Comparison of ENCODE assay signal across 10 cellular contexts in genomic region chrX:136130931-136131843, GRCh38. TPM values are rescaled to one million over a fixed set of nuclear protein-coding genes. Genes with fewer than 3 reads are reported as not detected.
DNase-seq lines count a peak whose midpoint lies in the region; ATAC-seq, FAIRE-seq and TF ChIP-seq lines count a peak whose summit lies in the region.
"Had no signal": no experiment of that assay in that cellular context is flagged by ENCODE, and none has a peak within 500 bp of the region (broad histone marks: within the 10 kb centered on the region; RNA-seq: fewer than 3 reads in every experiment).

No MANE protein-coding gene starts in this region.

- H3K79me2 ChIP-seq in endothelial cell of umbilical vein (ENCODE audit: control insufficient read depth, insufficient read depth, low read length): no peaks in the 10 kb centered on the region

- FAIRE-seq in endothelial cell of umbilical vein (lab: Jason Lieb, UNC): no peak

- 68 to 84% (median 78%) methylated on average over 6 of the region's 6 CpGs for WGBS in stomach, 5 donors

- H3K9me3 ChIP-seq in SJSA1 (replicated peaks): no peaks in the 10 kb centered on the region
- no peaks in the 10 kb centered on the region for H3K9me3 ChIP-seq in endothelial cell of umbilical vein (replicated peaks; ENCODE audit: control insufficient read depth, insufficient read depth, low read length)
- no peaks in the 10 kb centered on the region for H3K9me3 ChIP-seq in CD4-positive, alpha-beta T cell (ENCODE audit: control insufficient read depth, low read length)
- H3K9me3 ChIP-seq in stomach: peaks cover 0 to 6% (median 0%) of the 10 kb centered on the region in 4 donors
- H3K9me3 ChIP-seq: lower lobe of right lung had no signal

- H3K27ac ChIP-seq in SJSA1 (peak overlapping the region; percentile 79), endothelial cell of umbilical vein (ENCODE audit: insufficient read depth, low read depth, low read length) (peak overlapping the region; percentile 38), stomach (no peak overlapping the region)
- H3K27ac ChIP-seq in CD4-positive, alpha-beta T cell (ENCODE audit: low read depth, low read length): no peak overlapping the region
- H3K27ac ChIP-seq: cardiac muscle cell, lower lobe of right lung had no signal

- no peak for DNase-seq in activated CD8-positive, alpha-beta memory T cell treated with anti-CD3 and anti-CD28 coated beads, Interleukin-2, amount 10 ng/mL, durations not matched to agents 7 days and 5 days
- no peak for DNase-seq in activated CD8-positive, alpha-beta memory T cell treated with anti-CD3 and anti-CD28 coated beads, Interleukin-2, amount 50 U/mL, for 48 hours
- DNase-seq in SJSA1 (ENCODE audit: low read depth in 1 of 2, low spot score in 2 of 2) (peak; percentile 48 to 65), endothelial cell of umbilical vein (ENCODE audit: low read depth, low spot score) (peak; percentile 7), stomach (no peak)
- peak; percentile 8 for DNase-seq in stimulated activated naive CD8-positive, alpha-beta T cell treated with anti-CD3 and anti-CD28 coated beads, Interleukin-15, Interleukin-2, amounts not matched to agents 100 U/mL and 50 U/mL, for 24 hours
- DNase-seq in CD4-positive, alpha-beta T cell: no peak
- DNase-seq: lower lobe of right lung had no signal

- H3K36me3 ChIP-seq in SJSA1 (no peaks in the 10 kb centered on the region), endothelial cell of umbilical vein (ENCODE audit: control insufficient read depth in 2 of 2, extremely low read depth in 1 of 2, insufficient read depth in 2 of 2, low read length in 2 of 2) (no peaks in the 10 kb centered on the region), stomach (no peaks in the 10 kb centered on the region)
- H3K36me3 ChIP-seq: cardiac muscle cell, lower lobe of right lung had no signal

- peak; percentile 30 for ATAC-seq in activated CD8-positive, alpha-beta memory T cell treated with anti-CD3 and anti-CD28 coated beads, Interleukin-2, amount 10 ng/mL, durations not matched to agents 7 days and 5 days
- ATAC-seq in stimulated activated naive CD8-positive, alpha-beta T cell treated with anti-CD3 and anti-CD28 coated beads, Interleukin-15, Interleukin-2, amounts not matched to agents 100 U/mL and 50 U/mL, for 24 hours: peak; percentile 84
- ATAC-seq in GM18519 (IDR thresholded peaks at IDR 0.05; ENCODE audit: low FRiP score, unreplicated experiment): no peak
- no peak for ATAC-seq in CD4-positive, alpha-beta T cell (ENCODE audit: poor library complexity)
- ATAC-seq: lower lobe of right lung had no signal

- H3K4me3 Mint-ChIP-seq in activated CD8-positive, alpha-beta memory T cell treated with anti-CD3 and anti-CD28 coated beads, Interleukin-2, amount 10 ng/mL, durations not matched to agents 7 days and 5 days: no peak overlapping the region
- H3K4me3 Mint-ChIP-seq in CD4-positive, alpha-beta T cell: no peak overlapping the region

- no peak for TF ChIP-seq CTCF in endothelial cell of umbilical vein (IDR thresholded peaks at IDR 0.05; ENCODE audit: extremely low read depth in 1 of 2, insufficient read depth in 1 of 2, low read depth in 1 of 2, low read length in 2 of 2)
- TF ChIP-seq CTCF in CD4-positive, alpha-beta T cell (IDR thresholded peaks at IDR 0.05): no peak
- no peak for TF ChIP-seq CTCF in stomach (IDR thresholded peaks at IDR 0.05)

- H3K9me3 Mint-ChIP-seq in activated CD8-positive, alpha-beta memory T cell treated with anti-CD3 and anti-CD28 coated beads, Interleukin-2, amount 10 ng/mL, durations not matched to agents 7 days and 5 days (ENCODE audit: low read depth): no peaks in the 10 kb centered on the region
- H3K9me3 Mint-ChIP-seq in CD4-positive, alpha-beta T cell: no peaks in the 10 kb centered on the region

- no peak for TF ChIP-seq POLR2A in endothelial cell of umbilical vein (IDR thresholded peaks at IDR 0.05; ENCODE audit: low read depth, low read length)
- TF ChIP-seq POLR2A in stomach (IDR thresholded peaks at IDR 0.05): no peak

- POLR2A ChIA-PET in endothelial cell of umbilical vein (lab: Charles Lee): no interaction called here
- POLR2A ChIA-PET in CD4-positive, alpha-beta T cell (lab: Charles Lee): no interaction called here

- no peaks in the 10 kb centered on the region for H4K20me1 ChIP-seq in endothelial cell of umbilical vein (replicated peaks; ENCODE audit: control insufficient read depth, extremely low read depth, insufficient read depth, low read length)

- peaks cover 6% of the 10 kb centered on the region for H3K4me1 Mint-ChIP-seq in activated CD8-positive, alpha-beta memory T cell treated with anti-CD3 and anti-CD28 coated beads, Interleukin-2, amount 10 ng/mL, durations not matched to agents 7 days and 5 days
- H3K4me1 Mint-ChIP-seq in CD4-positive, alpha-beta T cell (ENCODE audit: low read depth): no peaks in the 10 kb centered on the region

- no peak overlapping the region for H3K9ac ChIP-seq in endothelial cell of umbilical vein (replicated peaks; ENCODE audit: extremely low read depth, insufficient read depth, low read length)

- no peak overlapping the region for H3K4me2 ChIP-seq in endothelial cell of umbilical vein (ENCODE audit: insufficient read depth, low read length)

- peaks cover 2% of the 10 kb centered on the region for H3K36me3 Mint-ChIP-seq in activated CD8-positive, alpha-beta memory T cell treated with anti-CD3 and anti-CD28 coated beads, Interleukin-2, amount 10 ng/mL, durations not matched to agents 7 days and 5 days
- no peaks in the 10 kb centered on the region for H3K36me3 Mint-ChIP-seq in CD4-positive, alpha-beta T cell (ENCODE audit: low read depth)

- CTCF ChIA-PET in activated CD8-positive, alpha-beta memory T cell treated with anti-CD3 and anti-CD28 coated beads, Interleukin-2, amount 10 ng/mL, durations not matched to agents 7 days and 5 days (lab: Charles Lee): no interaction called here
- CTCF ChIA-PET in endothelial cell of umbilical vein (lab: Charles Lee): interaction anchor here (0.7 to 1.3 kb wide), 5 partner anchors 12 to 103 kb away, joined by 3 to 5 read pairs (median 3); no protein-coding TSS in a partner anchor
- CTCF ChIA-PET in CD4-positive, alpha-beta T cell (lab: Charles Lee): interaction anchor here (1.3 kb wide), 2 partner anchors 11 to 32 kb away, joined by 3 to 4 read pairs; no protein-coding TSS in a partner anchor

- dilution Hi-C loops in endothelial cell of umbilical vein (cut with MboI; ENCODE audit: extremely low pct_ligation_motif_present, low sequenced_read_pairs): no loop called here

- BruUV-seq in endothelial cell of umbilical vein (replicated peaks; lab: Mats Ljungman, UMichigan): no TSS peak

- H2AFZ ChIP-seq in endothelial cell of umbilical vein (ENCODE audit: low read depth, low read length): no peak overlapping the region

- H3K4me3 ChIP-seq in SJSA1: no peak overlapping the region
- H3K4me3 ChIP-seq in endothelial cell of umbilical vein (replicated peaks in 1 of 3; ENCODE audit: insufficient read depth in 1 of 3, low read depth in 1 of 3, low read length in 3 of 3): no peak overlapping the region
- no peak overlapping the region for H3K4me3 ChIP-seq in stomach
- H3K4me3 ChIP-seq: cardiac muscle cell, lower lobe of right lung had no signal

- H3K27ac Mint-ChIP-seq in activated CD8-positive, alpha-beta memory T cell treated with anti-CD3 and anti-CD28 coated beads, Interleukin-2, amount 10 ng/mL, durations not matched to agents 7 days and 5 days: peak overlapping the region; percentile 59
- no peak overlapping the region for H3K27ac Mint-ChIP-seq in CD4-positive, alpha-beta T cell

- H3K27me3 ChIP-seq in SJSA1 (replicated peaks) (no peaks in the 10 kb centered on the region), endothelial cell of umbilical vein (ENCODE audit: control insufficient read depth in 2 of 2, insufficient read depth in 2 of 2, low read length in 2 of 2) (no peaks in the 10 kb centered on the region), stomach (no peaks in the 10 kb centered on the region)
- no peaks in the 10 kb centered on the region for H3K27me3 ChIP-seq in CD4-positive, alpha-beta T cell (ENCODE audit: control insufficient read depth, insufficient read depth, low read length)
- H3K27me3 ChIP-seq: cardiac muscle cell had no signal

- no peaks in the 10 kb centered on the region for H3K27me3 Mint-ChIP-seq in activated CD8-positive, alpha-beta memory T cell treated with anti-CD3 and anti-CD28 coated beads, Interleukin-2, amount 10 ng/mL, durations not matched to agents 7 days and 5 days
- H3K27me3 Mint-ChIP-seq in CD4-positive, alpha-beta T cell: no peaks in the 10 kb centered on the region

- H3K4me1 ChIP-seq in SJSA1 (replicated peaks) (peaks cover 14% of the 10 kb centered on the region), endothelial cell of umbilical vein (ENCODE audit: control insufficient read depth, extremely low read depth, insufficient read depth, low read length) (no peaks in the 10 kb centered on the region), stomach (peaks cover 0 to 8% (median 0%) of the 10 kb centered on the region in 4 donors)
- H3K4me1 ChIP-seq: lower lobe of right lung had no signal

- H3K9me1 ChIP-seq in endothelial cell of umbilical vein (replicated peaks; ENCODE audit: control insufficient read depth, extremely low read depth, insufficient read depth, low read length): no peaks in the 10 kb centered on the region

- intact Hi-C loops in endothelial cell of umbilical vein (cut with micrococcal nuclease) (no loop called here), stomach (cut with DNase I; ENCODE audit: low total_unique reads) (no loop called here)
- intact Hi-C loops in CD4-positive, alpha-beta T cell (cut with DNase I, micrococcal nuclease): no loop called here

- TF ChIP-seq EP300 in stomach (IDR thresholded peaks at IDR 0.05): no peak

TF ChIP-seq in endothelial cell of umbilical vein, 7 proteins besides CTCF, POLR2A, EP300 and RAD21 (continues in another document):
- no peak for TF ChIP-seq MYC (IDR thresholded peaks at IDR 0.05; ENCODE audit: low read depth, low read length)
- no peak for TF ChIP-seq EZH2 (IDR thresholded peaks at IDR 0.05; ENCODE audit: borderline replicate concordance, low read depth, low read length, severe bottlenecking)

RNA-seq across cellular contexts. Expression of gene FHL1, which starts 16.1 kb away (rescaled TPM):
- total RNA-seq in activated CD8-positive, alpha-beta memory T cell treated with anti-CD3 and anti-CD28 coated beads, Interleukin-2, amount 10 ng/mL, durations not matched to agents 7 days and 5 days: 10 to 100 TPM; 12.4 to 15.9 TPM
- 104 and 117 TPM in 2 replicates for total RNA-seq in SJSA1 (2014; rRNA removed; shearing (Covaris generic))
- total RNA-seq in endothelial cell of umbilical vein: 59.4 and 73.2 TPM in 2 replicates
- 48.1 and 50.6 TPM in 2 replicates for polyA plus RNA-seq in endothelial cell of umbilical vein
- polyA plus RNA-seq in endothelial cell of umbilical vein (2011; cell fraction: cytosol; rRNA removed): 58.2 and 63.5 TPM in 2 replicates
- polyA plus RNA-seq in endothelial cell of umbilical vein (2011; cell fraction: nucleus; rRNA removed): 89.8 and 89.9 TPM in 2 replicates
- 57.6 and 72.4 TPM in 2 replicates for polyA plus RNA-seq in endothelial cell of umbilical vein (2012)
- 71.9 and 75.7 TPM in 2 replicates for polyA minus RNA-seq in endothelial cell of umbilical vein
- 46.4 TPM for polyA minus RNA-seq in endothelial cell of umbilical vein (2011; cell fraction: cytosol; rRNA and poly(A)+ RNA removed)
- 27.7 and 37.5 TPM in 2 replicates for polyA minus RNA-seq in endothelial cell of umbilical vein (2011; cell fraction: nucleus; rRNA and poly(A)+ RNA removed)
- total RNA-seq in CD4-positive, alpha-beta T cell: 10 to 100 TPM; 27.2 to 28.4 TPM
- total RNA-seq in stomach: 1,000 to 10,000 TPM in 1 of 5 donors, 100 to 1,000 TPM in 4; 101 to 1,286 (median 650) TPM
- polyA plus RNA-seq in stomach: 100 to 1,000 TPM; 147 to 325 (median 211) TPM

Comparison
In these comparisons a context has a peak if more than half of its experiments do, and no peak if none do; other contexts are left out.
1. ATAC-seq: peak in activated CD8-positive, alpha-beta memory T cell treated with anti-CD3 and anti-CD28 coated beads, Interleukin-2, amount 10 ng/mL, durations not matched to agents 7 days and 5 days (single experiment) and stimulated activated naive CD8-positive, alpha-beta T cell treated with anti-CD3 and anti-CD28 coated beads, Interleukin-15, Interleukin-2, amounts not matched to agents 100 U/mL and 50 U/mL, for 24 hours (single experiment); none in GM18519 (single experiment) and CD4-positive, alpha-beta T cell (single experiment).
2. DNase-seq: peak in SJSA1 (2 of 2), endothelial cell of umbilical vein (single experiment) and stimulated activated naive CD8-positive, alpha-beta T cell treated with anti-CD3 and anti-CD28 coated beads, Interleukin-15, Interleukin-2, amounts not matched to agents 100 U/mL and 50 U/mL, for 24 hours (single experiment); none in activated CD8-positive, alpha-beta memory T cell treated with anti-CD3 and anti-CD28 coated beads, Interleukin-2, amount 10 ng/mL, durations not matched to agents 7 days and 5 days (single experiment), activated CD8-positive, alpha-beta memory T cell treated with anti-CD3 and anti-CD28 coated beads, Interleukin-2, amount 50 U/mL, for 48 hours (single experiment), CD4-positive, alpha-beta T cell (0 of 10) and stomach (single experiment).
3. H3K27ac ChIP-seq: peak in SJSA1 (single experiment) and endothelial cell of umbilical vein (single experiment); none in CD4-positive, alpha-beta T cell (single experiment) and stomach (0 of 5).